11 cellular contexts compared by ENCODE assay signal in genomic region chr18:48874233-48874632, GRCh38.
"Had no signal": no experiment of that assay in that cellular context is flagged by ENCODE, and none has a peak within 500 bp of the region (broad histone marks: within the 10 kb centered on the region; RNA-seq: fewer than 3 reads in every experiment).

No MANE protein-coding gene starts in this region.

- H3K4me3 ChIP-seq: heart left ventricle, skin epidermis had no signal

- H3K36me3 ChIP-seq: heart left ventricle had no signal

- H3K27me3 ChIP-seq: heart left ventricle had no signal

- DNase-seq: activated CD8-positive, alpha-beta memory T cell treated with anti-CD3 and anti-CD28 coated beads, Interleukin-2, amount 10 ng/mL, durations not matched to agents 7 days and 5 days; activated naive CD8-positive, alpha-beta T cell treated with anti-CD3 and anti-CD28 coated beads, Interleukin-2, amount 10 ng/mL, durations not matched to agents 7 days and 5 days; activated T-cell treated with anti-CD3 and anti-CD28 coated beads, Interleukin-2, amount 50 U/mL, for 4 hours; anterior cingulate cortex; islet precursor cell; left ventricle myocardium superior; stimulated activated naive CD4-positive, alpha-beta T cell treated with Interleukin-2 at 50 U/mL for 16 hours had no signal

- H3K36me3 Mint-ChIP-seq: activated CD8-positive, alpha-beta memory T cell treated with anti-CD3 and anti-CD28 coated beads, Interleukin-2, amount 10 ng/mL, durations not matched to agents 7 days and 5 days; activated naive CD8-positive, alpha-beta T cell treated with anti-CD3 and anti-CD28 coated beads, Interleukin-2, amount 10 ng/mL, durations not matched to agents 7 days and 5 days had no signal

- H3K9me3 ChIP-seq: heart left ventricle had no signal

- H3K4me3 Mint-ChIP-seq: activated CD8-positive, alpha-beta memory T cell treated with anti-CD3 and anti-CD28 coated beads, Interleukin-2, amount 10 ng/mL, durations not matched to agents 7 days and 5 days; activated naive CD8-positive, alpha-beta T cell treated with anti-CD3 and anti-CD28 coated beads, Interleukin-2, amount 10 ng/mL, durations not matched to agents 7 days and 5 days; activated T-cell treated with anti-CD3 and anti-CD28 coated beads, Interleukin-2, amount 50 U/mL, for 4 hours; T-helper 2 cell treated with Interferon-gamma antibody and Interleukin-4, amounts not matched to agents 5 μg/mL and 100 μg/mL, for 36 hours had no signal

- ATAC-seq: activated CD4-positive, CD25-positive, alpha-beta regulatory T cell treated with anti-CD3 and anti-CD28 coated beads, Interleukin-2, amount 50 U/mL, for 24 hours; activated CD8-positive, alpha-beta memory T cell treated with anti-CD3 and anti-CD28 coated beads, Interleukin-2, amount 10 ng/mL, durations not matched to agents 7 days and 5 days; activated T-cell treated with anti-CD3 and anti-CD28 coated beads, Interleukin-2, amount 50 U/mL, for 4 hours; heart left ventricle; left ventricle myocardium superior had no signal

- H3K9me3 Mint-ChIP-seq: activated naive CD8-positive, alpha-beta T cell treated with anti-CD3 and anti-CD28 coated beads, Interleukin-2, amount 10 ng/mL, durations not matched to agents 7 days and 5 days; activated T-cell treated with anti-CD3 and anti-CD28 coated beads, Interleukin-2, amount 50 U/mL, for 4 hours; T-helper 2 cell treated with Interferon-gamma antibody and Interleukin-4, amounts not matched to agents 5 μg/mL and 100 μg/mL, for 36 hours had no signal

- H3K27ac Mint-ChIP-seq: activated CD8-positive, alpha-beta memory T cell treated with anti-CD3 and anti-CD28 coated beads, Interleukin-2, amount 10 ng/mL, durations not matched to agents 7 days and 5 days; activated naive CD8-positive, alpha-beta T cell treated with anti-CD3 and anti-CD28 coated beads, Interleukin-2, amount 10 ng/mL, durations not matched to agents 7 days and 5 days; T-helper 2 cell treated with Interferon-gamma antibody and Interleukin-4, amounts not matched to agents 5 μg/mL and 100 μg/mL, for 36 hours had no signal
